Comparison of ENCODE assay signal across 1 cellular context in the genomic region with DNA sequence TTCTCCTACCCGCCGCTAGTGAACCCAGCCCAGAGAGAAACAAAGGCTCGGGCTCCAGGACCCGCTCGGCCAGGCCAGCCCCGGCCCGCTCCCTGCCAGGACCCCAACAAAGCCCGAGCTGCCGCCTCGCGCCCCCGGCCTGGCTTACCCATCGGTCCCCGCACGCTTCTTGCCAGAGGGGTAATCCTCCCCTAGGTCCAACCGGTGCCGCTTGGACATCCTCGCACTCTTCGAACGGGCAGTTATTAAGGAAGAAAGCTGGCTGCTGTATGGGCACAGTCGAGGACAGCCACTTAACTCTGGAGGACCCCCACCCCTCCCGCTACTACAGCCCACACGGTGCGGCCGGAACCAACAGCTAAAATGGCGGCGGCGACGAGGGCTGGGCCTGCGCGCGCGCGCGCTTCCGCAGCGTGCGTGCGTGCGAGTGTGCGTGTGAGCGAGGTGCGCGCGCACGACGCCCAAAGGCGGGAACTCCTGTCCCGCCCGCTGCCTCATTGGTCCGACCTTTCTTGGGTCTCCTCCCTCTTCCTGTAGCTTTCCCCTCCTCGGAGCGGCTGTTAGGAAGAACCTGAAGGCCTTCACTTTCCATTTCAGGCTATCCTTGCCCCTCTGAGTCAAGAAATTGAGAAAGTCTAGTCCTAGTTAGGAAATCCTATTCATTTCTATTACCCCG.
TF ChIP-seq lines count a peak whose summit lies in the region.

A gene (minus strand): TSS at position 380 of the 676 bp plus-strand sequence. CDS start 161 bp downstream, at position 219.

TF ChIP-seq in K562, 482 proteins besides CTCF, POLR2A, EP300 and RAD21 (continued from another document and continues in another):
- TF ChIP-seq, protein P1, sequence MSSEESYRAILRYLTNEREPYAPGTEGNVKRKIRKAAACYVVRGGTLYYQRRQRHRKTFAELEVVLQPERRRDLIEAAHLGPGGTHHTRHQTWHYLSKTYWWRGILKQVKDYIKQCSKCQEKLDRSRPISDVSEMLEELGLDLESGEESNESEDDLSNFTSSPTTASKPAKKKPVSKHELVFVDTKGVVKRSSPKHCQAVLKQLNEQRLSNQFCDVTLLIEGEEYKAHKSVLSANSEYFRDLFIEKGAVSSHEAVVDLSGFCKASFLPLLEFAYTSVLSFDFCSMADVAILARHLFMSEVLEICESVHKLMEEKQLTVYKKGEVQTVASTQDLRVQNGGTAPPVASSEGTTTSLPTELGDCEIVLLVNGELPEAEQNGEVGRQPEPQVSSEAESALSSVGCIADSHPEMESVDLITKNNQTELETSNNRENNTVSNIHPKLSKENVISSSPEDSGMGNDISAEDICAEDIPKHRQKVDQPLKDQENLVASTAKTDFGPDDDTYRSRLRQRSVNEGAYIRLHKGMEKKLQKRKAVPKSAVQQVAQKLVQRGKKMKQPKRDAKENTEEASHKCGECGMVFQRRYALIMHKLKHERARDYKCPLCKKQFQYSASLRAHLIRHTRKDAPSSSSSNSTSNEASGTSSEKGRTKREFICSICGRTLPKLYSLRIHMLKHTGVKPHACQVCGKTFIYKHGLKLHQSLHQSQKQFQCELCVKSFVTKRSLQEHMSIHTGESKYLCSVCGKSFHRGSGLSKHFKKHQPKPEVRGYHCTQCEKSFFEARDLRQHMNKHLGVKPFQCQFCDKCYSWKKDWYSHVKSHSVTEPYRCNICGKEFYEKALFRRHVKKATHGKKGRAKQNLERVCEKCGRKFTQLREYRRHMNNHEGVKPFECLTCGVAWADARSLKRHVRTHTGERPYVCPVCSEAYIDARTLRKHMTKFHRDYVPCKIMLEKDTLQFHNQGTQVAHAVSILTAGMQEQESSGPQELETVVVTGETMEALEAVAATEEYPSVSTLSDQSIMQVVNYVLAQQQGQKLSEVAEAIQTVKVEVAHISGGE (CRISPR knock-in tag; IDR thresholded peaks at IDR 0.05), result peak in 1 of 3 experiments; percentile 67; a peak in 1 of 6 replicates
- TF ChIP-seq, protein P2, sequence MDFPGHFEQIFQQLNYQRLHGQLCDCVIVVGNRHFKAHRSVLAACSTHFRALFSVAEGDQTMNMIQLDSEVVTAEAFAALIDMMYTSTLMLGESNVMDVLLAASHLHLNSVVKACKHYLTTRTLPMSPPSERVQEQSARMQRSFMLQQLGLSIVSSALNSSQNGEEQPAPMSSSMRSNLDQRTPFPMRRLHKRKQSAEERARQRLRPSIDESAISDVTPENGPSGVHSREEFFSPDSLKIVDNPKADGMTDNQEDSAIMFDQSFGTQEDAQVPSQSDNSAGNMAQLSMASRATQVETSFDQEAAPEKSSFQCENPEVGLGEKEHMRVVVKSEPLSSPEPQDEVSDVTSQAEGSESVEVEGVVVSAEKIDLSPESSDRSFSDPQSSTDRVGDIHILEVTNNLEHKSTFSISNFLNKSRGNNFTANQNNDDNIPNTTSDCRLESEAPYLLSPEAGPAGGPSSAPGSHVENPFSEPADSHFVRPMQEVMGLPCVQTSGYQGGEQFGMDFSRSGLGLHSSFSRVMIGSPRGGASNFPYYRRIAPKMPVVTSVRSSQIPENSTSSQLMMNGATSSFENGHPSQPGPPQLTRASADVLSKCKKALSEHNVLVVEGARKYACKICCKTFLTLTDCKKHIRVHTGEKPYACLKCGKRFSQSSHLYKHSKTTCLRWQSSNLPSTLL (IDR thresholded peaks at IDR 0.05), result no peak
- TF ChIP-seq KLF16 (IDR thresholded peaks at IDR 0.05), result no peak
- no peak for TF ChIP-seq FOXA1 (IDR thresholded peaks at IDR 0.05; ENCODE audit: borderline replicate concordance)
- TF ChIP-seq JUN (IDR thresholded peaks at IDR 0.05; ENCODE audit: borderline replicate concordance, low read depth, low read length), result no peak; the same call in 1 of the 2 replicates
- TF ChIP-seq JUN (CRISPR knock-in tag; IDR thresholded peaks at IDR 0.05; ENCODE audit: borderline replicate concordance), result no peak
- TF ChIP-seq ZNF830 (CRISPR knock-in tag; IDR thresholded peaks at IDR 0.05), result no peak
- peak; percentile 68 for TF ChIP-seq BHLHE40 (IDR thresholded peaks at IDR 0.05; ENCODE audit: low read length)
- no peak for TF ChIP-seq ZNF324 (CRISPR knock-in tag; IDR thresholded peaks at IDR 0.05)
- no peak for TF ChIP-seq BRD9 (IDR thresholded peaks at IDR 0.05; ENCODE audit: low read depth, partially characterized antibody)
- TF ChIP-seq ZNF124 (CRISPR knock-in tag; IDR thresholded peaks at IDR 0.05), result no peak
- no peak for TF ChIP-seq ZNF41 (CRISPR knock-in tag; conservative IDR thresholded peaks at IDR 0.05)
- TF ChIP-seq GATAD2B (IDR thresholded peaks at IDR 0.05; ENCODE audit: borderline replicate concordance), result no peak
- peak; percentile 88 for TF ChIP-seq RBBP5 (IDR thresholded peaks at IDR 0.05; ENCODE audit: borderline replicate concordance, insufficient read depth, low read length, poor library complexity, severe bottlenecking)
- no peak for TF ChIP-seq RHOXF2B (CRISPR knock-in tag; conservative IDR thresholded peaks at IDR 0.05)
- TF ChIP-seq ZKSCAN8 (CRISPR knock-in tag; IDR thresholded peaks at IDR 0.05), result no peak
- TF ChIP-seq SMC3 (conservative IDR thresholded peaks at IDR 0.05; ENCODE audit: insufficient read depth, low read depth, low read length), result no peak
- TF ChIP-seq, protein P3, sequence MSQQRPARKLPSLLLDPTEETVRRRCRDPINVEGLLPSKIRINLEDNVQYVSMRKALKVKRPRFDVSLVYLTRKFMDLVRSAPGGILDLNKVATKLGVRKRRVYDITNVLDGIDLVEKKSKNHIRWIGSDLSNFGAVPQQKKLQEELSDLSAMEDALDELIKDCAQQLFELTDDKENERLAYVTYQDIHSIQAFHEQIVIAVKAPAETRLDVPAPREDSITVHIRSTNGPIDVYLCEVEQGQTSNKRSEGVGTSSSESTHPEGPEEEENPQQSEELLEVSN (IDR thresholded peaks at IDR 0.05; ENCODE audit: borderline replicate concordance in 1 of 2, extremely low read depth in 1 of 2, insufficient read depth in 1 of 2, insufficient read length in 1 of 2, low read depth in 1 of 2, low read length in 1 of 2, poor library complexity in 1 of 2, severe bottlenecking in 1 of 2), result peak; percentile 95 to 97
- TF ChIP-seq, protein P4, sequence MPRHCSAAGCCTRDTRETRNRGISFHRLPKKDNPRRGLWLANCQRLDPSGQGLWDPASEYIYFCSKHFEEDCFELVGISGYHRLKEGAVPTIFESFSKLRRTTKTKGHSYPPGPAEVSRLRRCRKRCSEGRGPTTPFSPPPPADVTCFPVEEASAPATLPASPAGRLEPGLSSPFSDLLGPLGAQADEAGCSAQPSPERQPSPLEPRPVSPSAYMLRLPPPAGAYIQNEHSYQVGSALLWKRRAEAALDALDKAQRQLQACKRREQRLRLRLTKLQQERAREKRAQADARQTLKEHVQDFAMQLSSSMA (CRISPR knock-in tag; IDR thresholded peaks at IDR 0.05), result no peak
- no peak for TF ChIP-seq PRMT5 (CRISPR knock-in tag; IDR thresholded peaks at IDR 0.05)
- no peak for TF ChIP-seq ZNF77 (CRISPR knock-in tag; IDR thresholded peaks at IDR 0.05)
- TF ChIP-seq ZNF253 (CRISPR knock-in tag; conservative IDR thresholded peaks at IDR 0.05), result no peak
- no peak for TF ChIP-seq ZNF408 (CRISPR knock-in tag; IDR thresholded peaks at IDR 0.05; ENCODE audit: low read depth)
- no peak for TF ChIP-seq PHB2 (IDR thresholded peaks at IDR 0.05; ENCODE audit: low read depth)
- TF ChIP-seq, protein P5, sequence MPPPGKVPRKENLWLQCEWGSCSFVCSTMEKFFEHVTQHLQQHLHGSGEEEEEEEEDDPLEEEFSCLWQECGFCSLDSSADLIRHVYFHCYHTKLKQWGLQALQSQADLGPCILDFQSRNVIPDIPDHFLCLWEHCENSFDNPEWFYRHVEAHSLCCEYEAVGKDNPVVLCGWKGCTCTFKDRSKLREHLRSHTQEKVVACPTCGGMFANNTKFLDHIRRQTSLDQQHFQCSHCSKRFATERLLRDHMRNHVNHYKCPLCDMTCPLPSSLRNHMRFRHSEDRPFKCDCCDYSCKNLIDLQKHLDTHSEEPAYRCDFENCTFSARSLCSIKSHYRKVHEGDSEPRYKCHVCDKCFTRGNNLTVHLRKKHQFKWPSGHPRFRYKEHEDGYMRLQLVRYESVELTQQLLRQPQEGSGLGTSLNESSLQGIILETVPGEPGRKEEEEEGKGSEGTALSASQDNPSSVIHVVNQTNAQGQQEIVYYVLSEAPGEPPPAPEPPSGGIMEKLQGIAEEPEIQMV (tag; conservative IDR thresholded peaks at IDR 0.05; ENCODE audit: low read depth), result no peak
- TF ChIP-seq ZNF79 (CRISPR knock-in tag; IDR thresholded peaks at IDR 0.05; ENCODE audit: low read depth), result no peak
- TF ChIP-seq, protein P6, sequence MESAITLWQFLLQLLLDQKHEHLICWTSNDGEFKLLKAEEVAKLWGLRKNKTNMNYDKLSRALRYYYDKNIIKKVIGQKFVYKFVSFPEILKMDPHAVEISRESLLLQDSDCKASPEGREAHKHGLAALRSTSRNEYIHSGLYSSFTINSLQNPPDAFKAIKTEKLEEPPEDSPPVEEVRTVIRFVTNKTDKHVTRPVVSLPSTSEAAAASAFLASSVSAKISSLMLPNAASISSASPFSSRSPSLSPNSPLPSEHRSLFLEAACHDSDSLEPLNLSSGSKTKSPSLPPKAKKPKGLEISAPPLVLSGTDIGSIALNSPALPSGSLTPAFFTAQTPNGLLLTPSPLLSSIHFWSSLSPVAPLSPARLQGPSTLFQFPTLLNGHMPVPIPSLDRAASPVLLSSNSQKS (CRISPR knock-in tag; IDR thresholded peaks at IDR 0.05), result no peak
- TF ChIP-seq ZNF184 (CRISPR knock-in tag; IDR thresholded peaks at IDR 0.05), result no peak
- no peak for TF ChIP-seq KAT2B (IDR thresholded peaks at IDR 0.05; ENCODE audit: low read depth, low read length)
- TF ChIP-seq SAP30 (IDR thresholded peaks at IDR 0.05; ENCODE audit: borderline replicate concordance, insufficient read depth, low read depth, low read length, poor library complexity, severe bottlenecking), result no peak
- no peak for TF ChIP-seq IFI16 (CRISPR knock-in tag; IDR thresholded peaks at IDR 0.05)
- TF ChIP-seq, protein P7, sequence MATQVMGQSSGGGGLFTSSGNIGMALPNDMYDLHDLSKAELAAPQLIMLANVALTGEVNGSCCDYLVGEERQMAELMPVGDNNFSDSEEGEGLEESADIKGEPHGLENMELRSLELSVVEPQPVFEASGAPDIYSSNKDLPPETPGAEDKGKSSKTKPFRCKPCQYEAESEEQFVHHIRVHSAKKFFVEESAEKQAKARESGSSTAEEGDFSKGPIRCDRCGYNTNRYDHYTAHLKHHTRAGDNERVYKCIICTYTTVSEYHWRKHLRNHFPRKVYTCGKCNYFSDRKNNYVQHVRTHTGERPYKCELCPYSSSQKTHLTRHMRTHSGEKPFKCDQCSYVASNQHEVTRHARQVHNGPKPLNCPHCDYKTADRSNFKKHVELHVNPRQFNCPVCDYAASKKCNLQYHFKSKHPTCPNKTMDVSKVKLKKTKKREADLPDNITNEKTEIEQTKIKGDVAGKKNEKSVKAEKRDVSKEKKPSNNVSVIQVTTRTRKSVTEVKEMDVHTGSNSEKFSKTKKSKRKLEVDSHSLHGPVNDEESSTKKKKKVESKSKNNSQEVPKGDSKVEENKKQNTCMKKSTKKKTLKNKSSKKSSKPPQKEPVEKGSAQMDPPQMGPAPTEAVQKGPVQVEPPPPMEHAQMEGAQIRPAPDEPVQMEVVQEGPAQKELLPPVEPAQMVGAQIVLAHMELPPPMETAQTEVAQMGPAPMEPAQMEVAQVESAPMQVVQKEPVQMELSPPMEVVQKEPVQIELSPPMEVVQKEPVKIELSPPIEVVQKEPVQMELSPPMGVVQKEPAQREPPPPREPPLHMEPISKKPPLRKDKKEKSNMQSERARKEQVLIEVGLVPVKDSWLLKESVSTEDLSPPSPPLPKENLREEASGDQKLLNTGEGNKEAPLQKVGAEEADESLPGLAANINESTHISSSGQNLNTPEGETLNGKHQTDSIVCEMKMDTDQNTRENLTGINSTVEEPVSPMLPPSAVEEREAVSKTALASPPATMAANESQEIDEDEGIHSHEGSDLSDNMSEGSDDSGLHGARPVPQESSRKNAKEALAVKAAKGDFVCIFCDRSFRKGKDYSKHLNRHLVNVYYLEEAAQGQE (CRISPR knock-in tag; IDR thresholded peaks at IDR 0.05; ENCODE audit: low read depth), result 0 out of 2 replicates have a peak, but pooled peaks have one; percentile 39
- TF ChIP-seq ZNF583 (CRISPR knock-in tag; IDR thresholded peaks at IDR 0.05), result no peak
- TF ChIP-seq, protein P8, sequence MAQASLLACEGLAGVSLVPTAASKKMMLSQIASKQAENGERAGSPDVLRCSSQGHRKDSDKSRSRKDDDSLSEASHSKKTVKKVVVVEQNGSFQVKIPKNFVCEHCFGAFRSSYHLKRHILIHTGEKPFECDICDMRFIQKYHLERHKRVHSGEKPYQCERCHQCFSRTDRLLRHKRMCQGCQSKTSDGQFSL (CRISPR knock-in tag; IDR thresholded peaks at IDR 0.05), result no peak
- TF ChIP-seq, protein P8 (tag; IDR thresholded peaks at IDR 0.05), result no peak
- 0 out of 2 replicates have a peak, but pooled peaks have one; percentile 31 for TF ChIP-seq ZBTB1 (CRISPR knock-in tag; IDR thresholded peaks at IDR 0.05; ENCODE audit: borderline replicate concordance, low read depth)
- TF ChIP-seq ZNF311 (CRISPR knock-in tag; IDR thresholded peaks at IDR 0.05), result no peak
- TF ChIP-seq FOXK2 (conservative IDR thresholded peaks at IDR 0.05 in 1 of 2, IDR thresholded peaks at IDR 0.05 in 1 of 2; ENCODE audit: low read depth in 2 of 2), result 0 out of 4 replicates have a peak, but pooled peaks of 1 of the 2 experiments have one; percentile 15
- no peak for TF ChIP-seq PYGO2 (tag; IDR thresholded peaks at IDR 0.05)
- peak; percentile 68; the same call in 1 of the 2 replicates for TF ChIP-seq GTF2E2 (tag; IDR thresholded peaks at IDR 0.05)
- TF ChIP-seq MTF1 (CRISPR knock-in tag; IDR thresholded peaks at IDR 0.05; ENCODE audit: borderline replicate concordance), result no peak
- TF ChIP-seq, protein P9, sequence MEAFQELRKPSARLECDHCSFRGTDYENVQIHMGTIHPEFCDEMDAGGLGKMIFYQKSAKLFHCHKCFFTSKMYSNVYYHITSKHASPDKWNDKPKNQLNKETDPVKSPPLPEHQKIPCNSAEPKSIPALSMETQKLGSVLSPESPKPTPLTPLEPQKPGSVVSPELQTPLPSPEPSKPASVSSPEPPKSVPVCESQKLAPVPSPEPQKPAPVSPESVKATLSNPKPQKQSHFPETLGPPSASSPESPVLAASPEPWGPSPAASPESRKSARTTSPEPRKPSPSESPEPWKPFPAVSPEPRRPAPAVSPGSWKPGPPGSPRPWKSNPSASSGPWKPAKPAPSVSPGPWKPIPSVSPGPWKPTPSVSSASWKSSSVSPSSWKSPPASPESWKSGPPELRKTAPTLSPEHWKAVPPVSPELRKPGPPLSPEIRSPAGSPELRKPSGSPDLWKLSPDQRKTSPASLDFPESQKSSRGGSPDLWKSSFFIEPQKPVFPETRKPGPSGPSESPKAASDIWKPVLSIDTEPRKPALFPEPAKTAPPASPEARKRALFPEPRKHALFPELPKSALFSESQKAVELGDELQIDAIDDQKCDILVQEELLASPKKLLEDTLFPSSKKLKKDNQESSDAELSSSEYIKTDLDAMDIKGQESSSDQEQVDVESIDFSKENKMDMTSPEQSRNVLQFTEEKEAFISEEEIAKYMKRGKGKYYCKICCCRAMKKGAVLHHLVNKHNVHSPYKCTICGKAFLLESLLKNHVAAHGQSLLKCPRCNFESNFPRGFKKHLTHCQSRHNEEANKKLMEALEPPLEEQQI (IDR thresholded peaks at IDR 0.05), result no peak
- peak; percentile 46; the same call in 1 of the 2 replicates for TF ChIP-seq CREB1 (IDR thresholded peaks at IDR 0.05)
- peak; percentile 74 for TF ChIP-seq CREB1 (CRISPR knock-in tag; IDR thresholded peaks at IDR 0.05)
- TF ChIP-seq GTF2A2 (tag; IDR thresholded peaks at IDR 0.05), result no peak
- peak; percentile 52 for TF ChIP-seq CCNT2 (IDR thresholded peaks at IDR 0.05; ENCODE audit: borderline replicate concordance, extremely low read depth, insufficient read length, low read depth, low read length)
